In the genomic region with DNA sequence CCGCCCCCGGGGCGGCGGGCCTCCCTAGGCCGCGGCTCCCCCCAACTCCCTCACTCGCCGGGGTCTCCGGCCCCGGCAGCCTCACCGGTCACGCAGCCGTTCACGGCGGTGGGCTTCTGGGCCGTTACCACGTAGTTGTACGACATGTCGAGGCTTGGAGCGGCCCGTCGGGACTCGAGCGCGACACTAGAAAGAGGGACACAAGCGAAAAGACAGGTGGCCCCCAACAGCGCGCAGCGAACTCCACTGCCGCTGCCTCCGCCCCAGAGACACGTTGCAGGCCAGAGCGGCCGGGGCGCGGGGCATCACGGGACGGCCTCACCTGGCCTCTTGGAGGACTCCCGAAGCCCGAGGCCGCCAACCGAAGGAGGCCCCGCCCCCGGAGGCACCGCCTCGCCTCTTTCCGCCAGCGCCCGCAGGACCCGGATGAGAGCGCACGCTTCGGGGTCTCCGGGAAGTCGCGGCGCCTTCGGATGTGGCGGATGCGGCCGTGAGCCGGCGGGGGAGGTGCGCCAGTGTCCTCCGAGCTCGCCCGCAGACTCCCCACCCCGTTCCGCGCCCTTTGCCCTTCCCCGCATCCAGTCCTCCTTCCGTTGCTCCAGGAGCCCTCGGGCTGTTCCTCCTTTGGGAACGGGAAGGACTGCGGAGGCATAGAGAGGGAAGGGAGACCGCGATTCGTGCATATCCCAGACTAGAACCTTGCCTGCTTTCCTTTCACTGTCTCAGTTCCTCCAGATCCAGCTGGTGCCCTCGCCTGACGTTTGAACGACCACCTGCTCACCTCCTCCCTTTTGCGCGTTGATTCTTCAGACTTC, we compare ENCODE assay signal across 8 cellular contexts. TPM values are rescaled to one million over a fixed set of nuclear protein-coding genes. Genes with fewer than 3 reads are reported as not detected.
A peak's percentile ranks its signal among the peaks of the same experiment; 100 is the strongest.
DNase-seq lines count a peak whose midpoint lies in the region; ATAC-seq and TF ChIP-seq lines count a peak whose summit lies in the region.

A gene (minus strand): TSS at position 283 of the 815 bp plus-strand sequence. CDS start 137 bp downstream, at position 146.
A gene with protein sequence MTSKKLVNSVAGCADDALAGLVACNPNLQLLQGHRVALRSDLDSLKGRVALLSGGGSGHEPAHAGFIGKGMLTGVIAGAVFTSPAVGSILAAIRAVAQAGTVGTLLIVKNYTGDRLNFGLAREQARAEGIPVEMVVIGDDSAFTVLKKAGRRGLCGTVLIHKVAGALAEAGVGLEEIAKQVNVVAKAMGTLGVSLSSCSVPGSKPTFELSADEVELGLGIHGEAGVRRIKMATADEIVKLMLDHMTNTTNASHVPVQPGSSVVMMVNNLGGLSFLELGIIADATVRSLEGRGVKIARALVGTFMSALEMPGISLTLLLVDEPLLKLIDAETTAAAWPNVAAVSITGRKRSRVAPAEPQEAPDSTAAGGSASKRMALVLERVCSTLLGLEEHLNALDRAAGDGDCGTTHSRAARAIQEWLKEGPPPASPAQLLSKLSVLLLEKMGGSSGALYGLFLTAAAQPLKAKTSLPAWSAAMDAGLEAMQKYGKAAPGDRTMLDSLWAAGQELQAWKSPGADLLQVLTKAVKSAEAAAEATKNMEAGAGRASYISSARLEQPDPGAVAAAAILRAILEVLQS (plus strand): TSS at position 406 of the 815 bp plus-strand sequence. CDS start 1,501 bp downstream, outside the sequence.

- peak; percentile 93 for DNase-seq in EL
- peak; percentile 99 for DNase-seq in H7
- DNase-seq in M059J (ENCODE audit: low read depth): peak; percentile 92
- DNase-seq in activated T-helper 9 cell treated with anti-CD3 and anti-CD28 coated beads, Interleukin-2, amount 50 U/mL, for 16 hours (ENCODE audit: low read depth): peak; percentile 96
- peak; percentile 76 for DNase-seq in fibroblast of peridontal ligament (ENCODE audit: extremely low read depth)
- peak; percentile 92 for DNase-seq in natural killer cell
- DNase-seq in stimulated activated naive CD4-positive, alpha-beta T cell (lab: John Stamatoyannopoulos, UW): peak; percentile 92 to 96 (median 94)

- H3K36me3 Mint-ChIP-seq in natural killer cell: peaks cover 8% of the 10 kb centered on the region

- H3K27me3 ChIP-seq in H7 (ENCODE audit: control insufficient read depth, insufficient read depth, low read length): no peaks in the 10 kb centered on the region

- no peaks in the 10 kb centered on the region for H3K9me3 Mint-ChIP-seq in natural killer cell

- no peaks in the 10 kb centered on the region for H3K27me3 Mint-ChIP-seq in natural killer cell (ENCODE audit: low read depth in 2 of 2)

- H3K27ac Mint-ChIP-seq in natural killer cell: peak within 1 kb of the TSS; percentile 85 to 95

- intact Hi-C loops in natural killer cell (cut with micrococcal nuclease): loop anchor here (1.0 kb wide), 1 partner anchor 29 kb away; a partner anchor contains a TSS

- peaks cover 35 to 56% of the 10 kb centered on the region in 2 donors for H3K4me1 Mint-ChIP-seq in natural killer cell

- TF ChIP-seq POLR2A in Raji (IDR thresholded peaks at IDR 0.05; ENCODE audit: insufficient read depth, low read depth, low read length): peak; percentile 94

- TF ChIP-seq CTCF in natural killer cell (IDR thresholded peaks at IDR 0.05): no peak

- H3K36me3 ChIP-seq in H7 (replicated peaks; ENCODE audit: control insufficient read depth, insufficient read depth, low read length): peaks cover 12% of the 10 kb centered on the region

- H3K4me3 Mint-ChIP-seq in natural killer cell: peak within 1 kb of the TSS; percentile 87

- peak within 1 kb of the TSS; percentile 97 for H3K4me3 ChIP-seq in H7 (ENCODE audit: insufficient read depth, low read depth, low read length)

- ATAC-seq in natural killer cell: peak; percentile 90 to 95 (median 94)

RNA-seq across cellular contexts. Expression of the first gene that starts in this region (rescaled TPM):
- 256 and 260 TPM in 2 replicates for total RNA-seq in H7 (2014; rRNA removed; shearing (Covaris generic))
- total RNA-seq in M059J (2014; rRNA removed; shearing (Covaris generic)): 116 and 209 TPM in 2 replicates
- 100 to 1,000 TPM; 170 to 233 (median 229) TPM for total RNA-seq in natural killer cell

RNA-seq across cellular contexts. Expression of the second gene that starts in this region (rescaled TPM):
- total RNA-seq in H7 (2014; rRNA removed; shearing (Covaris generic)): 84.5 and 102 TPM in 2 replicates
- total RNA-seq in M059J (2014; rRNA removed; shearing (Covaris generic)): 7.8 and 10.9 TPM in 2 replicates
- total RNA-seq in natural killer cell: 10 to 100 TPM; 32.9 to 54.8 (median 38.6) TPM

Comparison
In these comparisons a context has a peak if more than half of its experiments do, and no peak if none do; other contexts are left out.
1. Peak in every context shown above with its lines: DNase-seq, ATAC-seq and H3K4me3 ChIP-seq.